Comparison of ENCODE assay signal across 9 cellular contexts in genomic region chr4:174365018-174365587, GRCh38.
DNase-seq lines count a peak whose midpoint lies in the region; ATAC-seq and TF ChIP-seq lines count a peak whose summit lies in the region.
"Had no signal": no experiment of that assay in that cellular context is flagged by ENCODE, and none has a peak within 500 bp of the region (broad histone marks: within the 10 kb centered on the region; RNA-seq: fewer than 3 reads in every experiment).

No MANE protein-coding gene starts in this region.

- H4K20me1 ChIP-seq in smooth muscle cell (ENCODE audit: low read depth): no peaks in the 10 kb centered on the region

- intact Hi-C loops in CD4-positive, alpha-beta memory T cell (cut with micrococcal nuclease): loop anchor here (1.0 to 5.0 kb wide), 2 partner anchors 267 to 1977 kb away; no protein-coding TSS in a partner anchor
- intact Hi-C loops in Panc1 (cut with micrococcal nuclease; ENCODE audit: unreplicated experiment): loop anchor here (1.0 to 5.0 kb wide), 3 partner anchors 267 to 1172 kb away; no protein-coding TSS in a partner anchor

- ATAC-seq in GM21526 (IDR thresholded peaks at IDR 0.05; ENCODE audit: low FRiP score, unreplicated experiment) (peak; percentile 50), Panc1 (no peak), GM18519 (IDR thresholded peaks at IDR 0.05; ENCODE audit: low FRiP score, unreplicated experiment) (no peak)

- H3K27ac ChIP-seq in CD4-positive, alpha-beta memory T cell (ENCODE audit: low read depth, low read length): no peak overlapping the region
- H3K27ac ChIP-seq in Panc1 (ENCODE audit: low read length) (no peak overlapping the region), smooth muscle cell (ENCODE audit: low read depth) (no peak overlapping the region)
- H3K27ac ChIP-seq: parathyroid adenoma had no signal

- no peak overlapping the region for H2AFZ ChIP-seq in smooth muscle cell (ENCODE audit: low read depth)
- H2AFZ ChIP-seq: parathyroid adenoma had no signal

- H3K4me2 ChIP-seq in smooth muscle cell: no peak overlapping the region

- WGBS in smooth muscle cell (ENCODE audit: low lambda C conversion rate): 14% methylated on average over 2 of the region's 2 CpGs

- H3K27me3 ChIP-seq in CD4-positive, alpha-beta memory T cell (ENCODE audit: insufficient read depth, low read length): no peaks in the 10 kb centered on the region
- H3K27me3 ChIP-seq in Panc1 (ENCODE audit: control insufficient read depth, insufficient read depth, low read length) (no peaks in the 10 kb centered on the region), smooth muscle cell (ENCODE audit: low read depth) (no peaks in the 10 kb centered on the region)

- POLR2A ChIA-PET in CD4-positive, alpha-beta memory T cell (lab: Charles Lee; ENCODE audit: partially characterized antibody): no interaction called here
- POLR2A ChIA-PET in Panc1 (lab: Charles Lee): no interaction called here

- H3K9ac ChIP-seq in smooth muscle cell (ENCODE audit: low read depth): no peak overlapping the region
- H3K9ac ChIP-seq: parathyroid adenoma had no signal

- no peaks in the 10 kb centered on the region for H3F3A ChIP-seq in smooth muscle cell (ENCODE audit: low read depth)

- no peaks in the 10 kb centered on the region for H3K36me3 ChIP-seq in CD4-positive, alpha-beta memory T cell (ENCODE audit: insufficient read depth, low read length)
- no peaks in the 10 kb centered on the region for H3K36me3 ChIP-seq in Panc1 (ENCODE audit: control insufficient read depth, insufficient read depth, low read length)
- no peaks in the 10 kb centered on the region for H3K36me3 ChIP-seq in smooth muscle cell (ENCODE audit: low read depth)

- H3K9me3 ChIP-seq in CD4-positive, alpha-beta memory T cell (ENCODE audit: control insufficient read depth in 1 of 2, low read length in 2 of 2): no peaks in the 10 kb centered on the region
- no peaks in the 10 kb centered on the region for H3K9me3 ChIP-seq in Panc1 (ENCODE audit: control insufficient read depth, insufficient read depth, low read depth, low read length)
- no peaks in the 10 kb centered on the region for H3K9me3 ChIP-seq in smooth muscle cell (replicated peaks; ENCODE audit: low read depth)

- no peaks in the 10 kb centered on the region for H3K79me2 ChIP-seq in smooth muscle cell (ENCODE audit: low read depth)
- H3K79me2 ChIP-seq: parathyroid adenoma had no signal

- no peak overlapping the region for H3K4me3 Mint-ChIP-seq in CD4-positive, alpha-beta memory T cell

- CTCF ChIA-PET in CD4-positive, alpha-beta memory T cell (lab: Charles Lee; ENCODE audit: partially characterized antibody): interaction anchor here (0.8 kb wide), 1 partner anchor 8 kb away, joined by 3 read pairs; no protein-coding TSS in a partner anchor
- CTCF ChIA-PET in Panc1 (lab: Charles Lee): no interaction called here

- peak in 4 of 5 donors; percentile 0 to 19 (median 16) for DNase-seq in CD4-positive, alpha-beta memory T cell
- DNase-seq in Panc1 (ENCODE audit: low read depth, low spot score) (no peak), fibroblast of the conjunctiva (ENCODE audit: low read depth) (peak; percentile 47), smooth muscle cell (lab: John Stamatoyannopoulos, UW; ENCODE audit: unreplicated experiment) (no peak)
- DNase-seq in activated CD8-positive, alpha-beta memory T cell treated with anti-CD3 and anti-CD28 coated beads for 24 hours: no peak
- no peak for DNase-seq in stimulated activated CD8-positive, alpha-beta memory T cell treated with anti-CD3 and anti-CD28 coated beads, Interleukin-4, amount 100 ng/mL, for 48 hours

- H3K9me3 Mint-ChIP-seq in CD4-positive, alpha-beta memory T cell: peaks cover 0 to 6% (median 0%) of the 10 kb centered on the region in 8 donors

- no peaks in the 10 kb centered on the region for H3K36me3 Mint-ChIP-seq in CD4-positive, alpha-beta memory T cell

- no TSS peak for BruUV-seq in Panc1 (replicated peaks; lab: Mats Ljungman, UMichigan)

- H3K4me1 ChIP-seq in CD4-positive, alpha-beta memory T cell (ENCODE audit: insufficient read depth, low read length): no peaks in the 10 kb centered on the region
- no peaks in the 10 kb centered on the region for H3K4me1 ChIP-seq in Panc1 (ENCODE audit: control insufficient read depth, insufficient read depth, low read length)
- H3K4me1 ChIP-seq in smooth muscle cell (ENCODE audit: low read depth): no peaks in the 10 kb centered on the region
- H3K4me1 ChIP-seq: parathyroid adenoma had no signal

- H3K4me3 ChIP-seq in CD4-positive, alpha-beta memory T cell (ENCODE audit: low read length in 2 of 2): no peak overlapping the region
- H3K4me3 ChIP-seq in Panc1 (ENCODE audit: low read depth in 2 of 2, low read length in 2 of 2) (no peak overlapping the region), smooth muscle cell (no peak overlapping the region)

- peak; percentile 34; the same call in 1 of the 2 replicates for TF ChIP-seq CTCF in Panc1 (IDR thresholded peaks at IDR 0.05)
- TF ChIP-seq CTCF in smooth muscle cell (IDR thresholded peaks at IDR 0.05; ENCODE audit: borderline replicate concordance, insufficient read depth, poor library complexity, severe bottlenecking): peak; percentile 60

- no peak overlapping the region for H3K27ac Mint-ChIP-seq in CD4-positive, alpha-beta memory T cell

- in situ Hi-C loops in Panc1 (cut with HindIII; ENCODE audit: low pct_unique_long_range_greater_than_20kb, low sequenced_read_pairs): no loop called here

- no peaks in the 10 kb centered on the region for H3K4me1 Mint-ChIP-seq in CD4-positive, alpha-beta memory T cell

- H3K27me3 Mint-ChIP-seq in CD4-positive, alpha-beta memory T cell: peaks cover 0 to 4% of the 10 kb centered on the region in 2 donors

Comparison
In these comparisons a context has a peak if more than half of its experiments do, and no peak if none do; other contexts are left out.
1. DNase-seq: peak in CD4-positive, alpha-beta memory T cell (4 of 5) and fibroblast of the conjunctiva (single experiment); none in Panc1 (single experiment), smooth muscle cell (single experiment), activated CD8-positive, alpha-beta memory T cell treated with anti-CD3 and anti-CD28 coated beads for 24 hours (single experiment) and stimulated activated CD8-positive, alpha-beta memory T cell treated with anti-CD3 and anti-CD28 coated beads, Interleukin-4, amount 100 ng/mL, for 48 hours (single experiment).